Comparison of ENCODE assay signal across 1 cellular context in genomic region chr12:57632898-57633825, GRCh38.
TF ChIP-seq lines count a peak whose summit lies in the region.

TSS of gene B4GALNT1 (minus strand) at chr12:57633201. CDS start at chr12:57632132, 1,069 bp downstream.

TF ChIP-seq in H1, 55 proteins besides CTCF, POLR2A, EP300 and RAD21:
- TF ChIP-seq MAX (IDR thresholded peaks at IDR 0.05) (peak; percentile 90), TAF1 (IDR thresholded peaks at IDR 0.05; ENCODE audit: low read depth, low read length) (no peak), GTF2F1 (IDR thresholded peaks at IDR 0.05; ENCODE audit: borderline replicate concordance, low read depth, low read length) (no peak), TEAD4 (IDR thresholded peaks at IDR 0.05; ENCODE audit: low read depth, low read length) (peak; percentile 85), ASH2L (IDR thresholded peaks at IDR 0.05; ENCODE audit: low read length) (peak; percentile 58), HDAC2 (IDR thresholded peaks at IDR 0.05; ENCODE audit: borderline replicate concordance in 1 of 2, low read depth in 2 of 2, low read length in 2 of 2) (peak in 1 of 2 experiments; percentile 65; a peak in 1 of 4 replicates), RNF2 (IDR thresholded peaks at IDR 0.05; ENCODE audit: borderline replicate concordance, low read depth, low read length, missing control alignments, poor library complexity, severe bottlenecking) (peak; percentile 37), CTBP2 (IDR thresholded peaks at IDR 0.05; ENCODE audit: borderline replicate concordance, insufficient read depth, insufficient read length, low read length) (peak; percentile 64), CHD2 (IDR thresholded peaks at IDR 0.05; ENCODE audit: low read length) (no peak), SP4 (IDR thresholded peaks at IDR 0.05; ENCODE audit: low read length) (0 out of 2 replicates have a peak, but pooled peaks have one; percentile 20), MAFK (IDR thresholded peaks at IDR 0.05; ENCODE audit: low read depth, low read length) (no peak), E2F6 (IDR thresholded peaks at IDR 0.05) (peak; percentile 96), TAF7 (optimal IDR thresholded peaks at IDR 0.05; ENCODE audit: borderline replicate concordance, low read depth, low read length) (no peak), RBBP5 (IDR thresholded peaks at IDR 0.05; ENCODE audit: borderline replicate concordance, low read depth, low read length) (no peak), SIN3A (conservative IDR thresholded peaks at IDR 0.05 in 1 of 2, IDR thresholded peaks at IDR 0.05 in 1 of 2; ENCODE audit: low read depth in 1 of 2, low read length in 2 of 2) (0 out of 4 replicates have a peak, but pooled peaks have one; percentile 25 to 37), ATF2 (IDR thresholded peaks at IDR 0.05; ENCODE audit: low read length) (peak; percentile 46; the same call in 1 of the 2 replicates), SUZ12 (IDR thresholded peaks at IDR 0.05; ENCODE audit: low read length) (no peak), KDM4A (IDR thresholded peaks at IDR 0.05; ENCODE audit: low read depth, low read length, severe bottlenecking) (peak; percentile 17), TBP (IDR thresholded peaks at IDR 0.05; ENCODE audit: low read depth, low read length) (peak; percentile 33; the same call in 1 of the 2 replicates), BACH1 (IDR thresholded peaks at IDR 0.05; ENCODE audit: low read length) (peak; percentile 73), NANOG (IDR thresholded peaks at IDR 0.05; ENCODE audit: insufficient read depth, low read depth, low read length, poor library complexity, severe bottlenecking) (no peak)
